ENCODE assay signal across 11 cellular contexts in genomic region chr2:37827911-37828411, GRCh38.
A peak's percentile ranks its signal among the peaks of the same experiment; 100 is the strongest.
DNase-seq lines count a peak whose midpoint lies in the region; ATAC-seq and TF ChIP-seq lines count a peak whose summit lies in the region.
"Had no signal": no experiment of that assay in that cellular context is flagged by ENCODE, and none has a peak within 500 bp of the region (broad histone marks: within the 10 kb centered on the region; RNA-seq: fewer than 3 reads in every experiment).

No MANE protein-coding gene starts in this region.

- H3K9me3 Mint-ChIP-seq in osteocyte (ENCODE audit: unreplicated experiment) (no peaks in the 10 kb centered on the region), WTC11 (no peaks in the 10 kb centered on the region)

- DNase-seq in ELR (ENCODE audit: low read depth) (peak; percentile 84), NCI-H2171 (lab: John Stamatoyannopoulos, UW) (peak; percentile 42), epithelial cell of proximal tubule (ENCODE audit: low read depth) (peak; percentile 48), osteocyte (ENCODE audit: extremely low spot score, unreplicated experiment) (no peak), WTC11 (ENCODE audit: low spot score) (no peak)
- no peak for DNase-seq in stimulated activated naive CD8-positive, alpha-beta T cell treated with anti-CD3 and anti-CD28 coated beads, Interleukin-15, Interleukin-2, amounts not matched to agents 100 U/mL and 50 U/mL, for 24 hours
- DNase-seq: body of pancreas; stimulated activated CD4-positive, alpha-beta T cell treated with anti-CD3 and anti-CD28 coated beads, Interleukin-12 subunit alpha, Interleukin-12 subunit beta, amount 100 ng/mL, for 4 hours had no signal

- no peak for TF ChIP-seq CTCF in epithelial cell of proximal tubule (conservative IDR thresholded peaks at IDR 0.05; ENCODE audit: low read depth, low read length)
- TF ChIP-seq CTCF in osteocyte (IDR thresholded peaks at IDR 0.05), result no peak
- TF ChIP-seq CTCF in WTC11 (IDR thresholded peaks at IDR 0.05), result no peak

- ATAC-seq in GM18505 (IDR thresholded peaks at IDR 0.05; ENCODE audit: unreplicated experiment), result no peak
- no peak for ATAC-seq in HG03280 (IDR thresholded peaks at IDR 0.05; ENCODE audit: unreplicated experiment)
- no peak for ATAC-seq in WTC11
- no peak for ATAC-seq in stimulated activated naive CD8-positive, alpha-beta T cell treated with anti-CD3 and anti-CD28 coated beads, Interleukin-15, Interleukin-2, amounts not matched to agents 100 U/mL and 50 U/mL, for 24 hours
- ATAC-seq: activated CD4-positive, CD25-positive, alpha-beta regulatory T cell treated with anti-CD3 and anti-CD28 coated beads, Interleukin-2, amount 50 U/mL, for 24 hours; body of pancreas had no signal

- H3K36me3 Mint-ChIP-seq in osteocyte (ENCODE audit: unreplicated experiment), result no peaks in the 10 kb centered on the region
- H3K36me3 Mint-ChIP-seq in WTC11, result no peaks in the 10 kb centered on the region

- no peak for TF ChIP-seq POLR2A in GM18505 (IDR thresholded peaks at IDR 0.05; ENCODE audit: borderline replicate concordance, extremely low read depth, insufficient read depth, insufficient read length)

- no peak overlapping the region for H3K4me3 ChIP-seq in epithelial cell of proximal tubule (ENCODE audit: low read depth, low read length)
- H3K4me3 ChIP-seq: body of pancreas had no signal

- H3K4me3 Mint-ChIP-seq in osteocyte (ENCODE audit: unreplicated experiment) (no peak overlapping the region), WTC11 (no peak overlapping the region)

- POLR2A ChIA-PET in WTC11 (lab: Charles Lee), result no interaction called here

- CTCF ChIA-PET in WTC11 (lab: Charles Lee), result interaction anchor here (1.8 to 5.0 kb wide), 3 partner anchors 49 to 432 kb away, joined by 6 to 23 read pairs (median 6); no protein-coding TSS in a partner anchor

- H3K27me3 Mint-ChIP-seq in osteocyte (ENCODE audit: unreplicated experiment) (no peaks in the 10 kb centered on the region), WTC11 (ENCODE audit: low read depth) (no peaks in the 10 kb centered on the region)

- H3K27ac Mint-ChIP-seq in osteocyte (ENCODE audit: unreplicated experiment) (peak overlapping the region; percentile 45), WTC11 (no peak overlapping the region)

- H3K4me1 Mint-ChIP-seq in osteocyte (ENCODE audit: unreplicated experiment) (peaks cover 49% of the 10 kb centered on the region), WTC11 (peaks cover 5% of the 10 kb centered on the region; the same call in 1 of the 2 replicates)

TF ChIP-seq in WTC11, 78 proteins besides CTCF, POLR2A, EP300 and RAD21 (continues in another document):
- TF ChIP-seq MXD4 (CRISPR knock-in tag; IDR thresholded peaks at IDR 0.05; ENCODE audit: borderline replicate concordance), result no peak
- no peak for TF ChIP-seq CDX4 (CRISPR knock-in tag; IDR thresholded peaks at IDR 0.05; ENCODE audit: borderline replicate concordance)
- no peak for TF ChIP-seq ZNF512 (CRISPR knock-in tag; IDR thresholded peaks at IDR 0.05; ENCODE audit: borderline replicate concordance)
- TF ChIP-seq IRF2 (CRISPR knock-in tag; IDR thresholded peaks at IDR 0.05; ENCODE audit: borderline replicate concordance, low read depth), result no peak
- no peak for TF ChIP-seq AFF4 (CRISPR knock-in tag; IDR thresholded peaks at IDR 0.05; ENCODE audit: borderline replicate concordance)
- TF ChIP-seq ZNF219 (CRISPR knock-in tag; IDR thresholded peaks at IDR 0.05; ENCODE audit: borderline replicate concordance), result no peak
- TF ChIP-seq CREB1 (CRISPR knock-in tag; IDR thresholded peaks at IDR 0.05), result no peak
- no peak for TF ChIP-seq ETV6 (CRISPR knock-in tag; IDR thresholded peaks at IDR 0.05)
- no peak for TF ChIP-seq RORB (CRISPR knock-in tag; IDR thresholded peaks at IDR 0.05)
- TF ChIP-seq USF1 (CRISPR knock-in tag; IDR thresholded peaks at IDR 0.05), result no peak
- TF ChIP-seq NFATC4 (CRISPR knock-in tag; IDR thresholded peaks at IDR 0.05), result no peak
- TF ChIP-seq SMAD4 (CRISPR knock-in tag; IDR thresholded peaks at IDR 0.05), result no peak
- TF ChIP-seq JAZF1 (CRISPR knock-in tag; IDR thresholded peaks at IDR 0.05), result no peak
- TF ChIP-seq ZMAT4 (CRISPR knock-in tag; IDR thresholded peaks at IDR 0.05), result no peak
- TF ChIP-seq EMX1 (CRISPR knock-in tag; IDR thresholded peaks at IDR 0.05), result no peak

Comparison
In these comparisons a context has a peak if more than half of its experiments do, and no peak if none do; other contexts are left out.
1. DNase-seq: peak in ELR (single experiment), NCI-H2171 (single experiment) and epithelial cell of proximal tubule (single experiment); none in osteocyte (single experiment), WTC11 (single experiment) and stimulated activated naive CD8-positive, alpha-beta T cell treated with anti-CD3 and anti-CD28 coated beads, Interleukin-15, Interleukin-2, amounts not matched to agents 100 U/mL and 50 U/mL, for 24 hours (single experiment).